18 cellular contexts compared by ENCODE assay signal in genomic region chr10:97505152-97505551, GRCh38.
"Had no signal": no experiment of that assay in that cellular context is flagged by ENCODE, and none has a peak within 500 bp of the region (broad histone marks: within the 10 kb centered on the region; RNA-seq: fewer than 3 reads in every experiment).

No MANE protein-coding gene starts in this region.

- FAIRE-seq: endometrium, frontal cortex had no signal

- H3K27ac ChIP-seq: dorsolateral prefrontal cortex, heart left ventricle, spleen, tibial artery, upper lobe of right lung, vagina had no signal

- H3K27me3 ChIP-seq: dorsolateral prefrontal cortex, heart left ventricle, tibial artery, upper lobe of right lung, vagina had no signal

- H3K4me3 ChIP-seq: dorsolateral prefrontal cortex, heart left ventricle, spleen, tibial artery, upper lobe of right lung, vagina had no signal

- H3K9me3 ChIP-seq: heart left ventricle, spleen, tibial artery, upper lobe of right lung, vagina had no signal

- H3K36me3 ChIP-seq: heart left ventricle, spleen, tibial artery, upper lobe of right lung, vagina had no signal

- DNase-seq: dorsolateral prefrontal cortex; effector CD8-positive, alpha-beta T cell; heart left ventricle; hippocampal formation; left colon; mesendoderm; naive B cell; stimulated activated CD4-positive, alpha-beta T cell treated with anti-CD3 and anti-CD28 coated beads, Interleukin-15, amount 100 ng/mL, for 24 hours; stimulated activated CD4-positive, alpha-beta T cell treated with anti-CD3 and anti-CD28 coated beads, Interleukin-1b, Interleukin-23, amount 100 ng/mL, for 48 hours; stimulated activated CD4-positive, alpha-beta T cell treated with anti-CD3 and anti-CD28 coated beads, Interleukin-4, amount 100 ng/mL, for 24 hours; tibial artery; upper lobe of right lung had no signal

- ATAC-seq: esophagus mucosa, heart left ventricle, left colon, sciatic nerve, upper lobe of right lung had no signal
